9 cellular contexts compared by ENCODE assay signal in genomic region chr11:83002047-83002446, GRCh38.
A peak's percentile ranks its signal among the peaks of the same experiment; 100 is the strongest.
DNase-seq lines count a peak whose midpoint lies in the region; ATAC-seq, FAIRE-seq and TF ChIP-seq lines count a peak whose summit lies in the region.
"Had no signal": no experiment of that assay in that cellular context is flagged by ENCODE, and none has a peak within 500 bp of the region (broad histone marks: within the 10 kb centered on the region; RNA-seq: fewer than 3 reads in every experiment).

No MANE protein-coding gene starts in this region.

- no peak overlapping the region for H2BK120ac ChIP-seq in mesendoderm (ENCODE audit: low read depth, low read length)

- H4K20me1 ChIP-seq in astrocyte (ENCODE audit: insufficient read depth, low read length) = peaks cover 22% of the 10 kb centered on the region

- no peak for ATAC-seq in GM19328 (IDR thresholded peaks at IDR 0.05; ENCODE audit: unreplicated experiment)

- no peak overlapping the region for H2BK15ac ChIP-seq in mesendoderm (replicated peaks; ENCODE audit: low read depth)

- no peak overlapping the region for H2AK5ac ChIP-seq in mesendoderm (ENCODE audit: low read length)

- H4K8ac ChIP-seq in mesendoderm (ENCODE audit: low read depth, low read length) = no peak overlapping the region

- H3K4me1 Mint-ChIP-seq in astrocyte (ENCODE audit: low read depth, unreplicated experiment) = peaks cover 40% of the 10 kb centered on the region

- no peaks in the 10 kb centered on the region for H3K9me3 ChIP-seq in astrocyte (ENCODE audit: insufficient read depth, low read depth, low read length)

- no peak overlapping the region for H2BK5ac ChIP-seq in mesendoderm (ENCODE audit: low read length)

- peaks cover 8% of the 10 kb centered on the region for H3K4me1 ChIP-seq in astrocyte (ENCODE audit: insufficient read depth, low read length)
- H3K4me1 ChIP-seq in mesendoderm (ENCODE audit: control insufficient read depth, low read depth, low read length) = peaks cover 3% of the 10 kb centered on the region

- WGBS in mesendoderm (ENCODE audit: extremely low coverage, insufficient coverage, low lambda C conversion rate) = no CpG with 5 or more reads among the region's 3 CpGs

- H3K18ac ChIP-seq in mesendoderm (ENCODE audit: low read length) = no peak overlapping the region

- H3K4me3 ChIP-seq in astrocyte (ENCODE audit: insufficient read depth, low read depth, low read length) = no peak overlapping the region
- H3K4me3 ChIP-seq in mesendoderm (ENCODE audit: low read length) = no peak overlapping the region

- no peak for TF ChIP-seq CTCF in astrocyte (IDR thresholded peaks at IDR 0.05; ENCODE audit: insufficient read depth, low read depth, low read length)

- H3K4ac ChIP-seq in mesendoderm (ENCODE audit: low read depth, low read length) = no peak overlapping the region

- H3K79me1 ChIP-seq in mesendoderm (ENCODE audit: low read length) = no peaks in the 10 kb centered on the region

- H3K27ac Mint-ChIP-seq in astrocyte (ENCODE audit: unreplicated experiment) = peak overlapping the region; percentile 37
- H3K27ac Mint-ChIP-seq: HFFc6 had no signal

- H3K23ac ChIP-seq in mesendoderm (ENCODE audit: low read length) = peak overlapping the region; percentile 76

- no peak overlapping the region for H3K27ac ChIP-seq in astrocyte (ENCODE audit: low read depth, low read length)
- H3K27ac ChIP-seq in mesendoderm (ENCODE audit: low read depth, low read length) = no peak overlapping the region

- H2AFZ ChIP-seq in astrocyte (ENCODE audit: low read depth, low read length) = no peak overlapping the region

- no peaks in the 10 kb centered on the region for H3K27me3 ChIP-seq in astrocyte (ENCODE audit: insufficient read depth, low read length)
- no peaks in the 10 kb centered on the region for H3K27me3 ChIP-seq in mesendoderm (ENCODE audit: insufficient read depth, low read length, poor library complexity)

- H3K56ac ChIP-seq in mesendoderm (ENCODE audit: low read length) = no peak overlapping the region

- H3K9me3 Mint-ChIP-seq in astrocyte (ENCODE audit: unreplicated experiment) = no peaks in the 10 kb centered on the region
- H3K9me3 Mint-ChIP-seq: HFFc6 had no signal

- H4K5ac ChIP-seq in mesendoderm (ENCODE audit: low read length) = no peak overlapping the region

- no peaks in the 10 kb centered on the region for H3K27me3 Mint-ChIP-seq in astrocyte (ENCODE audit: low read depth, unreplicated experiment)

- no peak overlapping the region for H3K9ac ChIP-seq in astrocyte (ENCODE audit: low read length)
- no peak overlapping the region for H3K9ac ChIP-seq in mesendoderm (ENCODE audit: low read length)

- no peak overlapping the region for H3K4me3 Mint-ChIP-seq in astrocyte (ENCODE audit: unreplicated experiment)
- H3K4me3 Mint-ChIP-seq: HFFc6 had no signal

- H3K36me3 ChIP-seq in astrocyte (ENCODE audit: insufficient read depth, low read length) (no peaks in the 10 kb centered on the region), mesendoderm (ENCODE audit: control insufficient read depth, insufficient read depth, low read length) (no peaks in the 10 kb centered on the region)

- DNase-seq in AG20443 (ENCODE audit: low spot score) (peak; percentile 27), T follicular helper cell (ENCODE audit: low read depth) (peak; percentile 4), astrocyte (ENCODE audit: low read depth) (no peak), mesendoderm (peak; percentile 27), GM19238 (ENCODE audit: insufficient read length, low spot score) (no peak), COR-L47 (lab: John Stamatoyannopoulos, UW) (no peak), HUDEP-2 (lab: John Stamatoyannopoulos, UW; ENCODE audit: unreplicated experiment in 76 of 76) (no peak)
- DNase-seq: HFFc6 had no signal

- peaks cover 49% of the 10 kb centered on the region for H3K79me2 ChIP-seq in astrocyte (ENCODE audit: insufficient read depth, low read length)
- H3K79me2 ChIP-seq in mesendoderm (ENCODE audit: control insufficient read depth, insufficient read depth, low read length) = no peaks in the 10 kb centered on the region

- no peaks in the 10 kb centered on the region for H3K36me3 Mint-ChIP-seq in astrocyte (ENCODE audit: low read depth, unreplicated experiment)

- no peak for FAIRE-seq in astrocyte (lab: Jason Lieb, UNC)

- H3K4me2 ChIP-seq in astrocyte (ENCODE audit: low read length) = no peak overlapping the region
- no peak overlapping the region for H3K4me2 ChIP-seq in mesendoderm (ENCODE audit: low read length)

Comparison
In these comparisons a context has a peak if more than half of its experiments do, and no peak if none do; other contexts are left out.
1. DNase-seq: peak in AG20443 (single experiment), T follicular helper cell (single experiment) and mesendoderm (single experiment); none in astrocyte (single experiment), GM19238 (single experiment), COR-L47 (single experiment) and HUDEP-2 (0 of 76).